11 cellular contexts compared by ENCODE assay signal in the genomic region with DNA sequence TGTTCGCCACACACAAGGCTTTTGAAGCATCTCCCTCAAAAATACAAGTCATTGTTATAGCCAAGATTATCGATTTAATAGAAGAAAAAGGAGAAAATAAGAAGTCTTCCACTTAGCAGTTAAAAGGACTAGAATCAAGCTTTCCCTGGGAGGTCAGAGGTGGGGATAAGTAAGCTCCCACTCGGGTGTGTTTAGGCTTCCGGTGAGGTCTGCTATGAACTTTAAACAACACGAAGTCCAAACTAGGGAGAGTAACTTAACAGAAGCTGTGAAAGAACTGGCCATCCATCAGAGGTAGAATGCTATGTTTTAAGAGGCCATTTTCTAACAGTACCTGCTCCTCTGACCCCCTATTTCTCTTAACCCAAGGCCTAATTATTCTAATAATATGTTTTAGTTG.
DNase-seq lines count a peak whose midpoint lies in the region; ATAC-seq, FAIRE-seq and TF ChIP-seq lines count a peak whose summit lies in the region.
"Had no signal": no experiment of that assay in that cellular context is flagged by ENCODE, and none has a peak within 500 bp of the region (broad histone marks: within the 10 kb centered on the region; RNA-seq: fewer than 3 reads in every experiment).

No MANE protein-coding gene starts in this region.

- 90 to 94% methylated on average over 2 to 4 of the region's 5 CpGs for WGBS in endodermal cell (ENCODE audit: insufficient coverage in 1 of 2, insufficient read length in 1 of 2), 2 experiments

- H3K27ac ChIP-seq in OCI-LY3 (ENCODE audit: low read length) (no peak overlapping the region), endodermal cell (ENCODE audit: low read depth, low read length) (no peak overlapping the region), kidney (ENCODE audit: low read depth in 2 of 2, low read length in 2 of 2) (no peak overlapping the region)

- peaks cover 4% of the 10 kb centered on the region for H3K9me3 Mint-ChIP-seq in activated naive CD4-positive, alpha-beta T cell treated with anti-CD3 and anti-CD28 coated beads for 36 hours
- peaks cover 1% of the 10 kb centered on the region for H3K9me3 Mint-ChIP-seq in endodermal cell
- peaks cover 3 to 5% of the 10 kb centered on the region in 2 donors for H3K9me3 Mint-ChIP-seq in stimulated activated naive B cell treated with anti-CD40 and anti-IgM and Interleukin-4, amounts not matched to agents 10 μg/mL and 1 μg/mL and 100 μg/mL, for 72 hours

- intact Hi-C loops in activated naive CD4-positive, alpha-beta T cell treated with anti-CD3 and anti-CD28 coated beads for 36 hours (cut with micrococcal nuclease) = no loop called here
- intact Hi-C loops in kidney (cut with DNase I) = no loop called here

- CTCF ChIA-PET in activated naive CD4-positive, alpha-beta T cell treated with anti-CD3 and anti-CD28 coated beads for 36 hours (lab: Charles Lee) = interaction anchor here (0.5 to 2.3 kb wide), 7 partner anchors 19 to 177 kb away, joined by 3 to 9 read pairs (median 4); a partner anchor contains a TSS

- H3K36me3 ChIP-seq in OCI-LY3 (replicated peaks; ENCODE audit: low read depth, low read length) (peaks cover 4% of the 10 kb centered on the region), endodermal cell (ENCODE audit: control insufficient read depth, insufficient read depth, low read length) (peaks cover 27% of the 10 kb centered on the region), H7 (replicated peaks; ENCODE audit: control insufficient read depth, insufficient read depth, low read length) (no peaks in the 10 kb centered on the region), kidney (ENCODE audit: control insufficient read depth in 1 of 2, insufficient read depth in 2 of 2, low read length in 2 of 2) (peaks cover 0 to 11% of the 10 kb centered on the region in 2 donors)

- peak overlapping the region; percentile 75 for H3K27ac Mint-ChIP-seq in activated naive CD4-positive, alpha-beta T cell treated with anti-CD3 and anti-CD28 coated beads for 36 hours
- peak overlapping the region; percentile 40 for H3K27ac Mint-ChIP-seq in endodermal cell
- peak overlapping the region; percentile 80 for H3K27ac Mint-ChIP-seq in stimulated activated naive B cell treated with anti-CD40 and anti-IgM and Interleukin-4, amounts not matched to agents 10 μg/mL and 1 μg/mL and 100 μg/mL, for 72 hours

- no peak for ATAC-seq in stimulated activated naive B cell treated with anti-CD40 and anti-IgM and Interleukin-4, amounts not matched to agents 10 μg/mL and 1 μg/mL and 100 μg/mL, for 72 hours (replicated peaks)
- ATAC-seq in GM19324 (IDR thresholded peaks at IDR 0.05; ENCODE audit: low FRiP score, unreplicated experiment) = no peak
- ATAC-seq: HCT116 had no signal

- H3K27me3 ChIP-seq in OCI-LY3 (ENCODE audit: low read depth, low read length) (peaks cover 8% of the 10 kb centered on the region; the same call in 1 of the 2 replicates), endodermal cell (ENCODE audit: control insufficient read depth, insufficient read depth, low read length, poor library complexity, severe bottlenecking) (no peaks in the 10 kb centered on the region), H7 (ENCODE audit: control insufficient read depth, insufficient read depth, low read length) (no peaks in the 10 kb centered on the region)

- H3K4me3 ChIP-seq in OCI-LY3 (ENCODE audit: low read length) = no peak overlapping the region
- H3K4me3 ChIP-seq in endodermal cell (ENCODE audit: low read length) = no peak overlapping the region
- H3K4me3 ChIP-seq in H7 (ENCODE audit: insufficient read depth, low read depth, low read length) = no peak overlapping the region
- H3K4me3 ChIP-seq in kidney (ENCODE audit: low read length in 2 of 2) = no peak overlapping the region

- H3K4me1 Mint-ChIP-seq in activated naive CD4-positive, alpha-beta T cell treated with anti-CD3 and anti-CD28 coated beads for 36 hours (ENCODE audit: low read depth) = peaks cover 71% of the 10 kb centered on the region
- peaks cover 39% of the 10 kb centered on the region for H3K4me1 Mint-ChIP-seq in endodermal cell
- H3K4me1 Mint-ChIP-seq in stimulated activated naive B cell treated with anti-CD40 and anti-IgM and Interleukin-4, amounts not matched to agents 10 μg/mL and 1 μg/mL and 100 μg/mL, for 72 hours = peaks cover 51 to 83% of the 10 kb centered on the region in 2 donors

- H3K27me3 Mint-ChIP-seq in activated naive CD4-positive, alpha-beta T cell treated with anti-CD3 and anti-CD28 coated beads for 36 hours (ENCODE audit: low read depth) = no peaks in the 10 kb centered on the region
- no peaks in the 10 kb centered on the region for H3K27me3 Mint-ChIP-seq in endodermal cell (ENCODE audit: insufficient read depth)
- no peaks in the 10 kb centered on the region for H3K27me3 Mint-ChIP-seq in stimulated activated naive B cell treated with anti-CD40 and anti-IgM and Interleukin-4, amounts not matched to agents 10 μg/mL and 1 μg/mL and 100 μg/mL, for 72 hours

- no peak overlapping the region for H2AFZ ChIP-seq in OCI-LY3 (ENCODE audit: low read depth, low read length)

- FAIRE-seq in kidney (lab: Jason Lieb, UNC) = no peak

- H3K4me2 ChIP-seq in OCI-LY3 (ENCODE audit: low read length) = peak overlapping the region; percentile 3; the same call in 1 of the 2 replicates

- TF ChIP-seq CTCF in OCI-LY3 (IDR thresholded peaks at IDR 0.05; ENCODE audit: low read depth, low read length) (no peak), endodermal cell (conservative IDR thresholded peaks at IDR 0.05) (no peak), kidney (IDR thresholded peaks at IDR 0.05; ENCODE audit: borderline replicate concordance, extremely low read depth, insufficient read depth) (no peak)

- H4K20me1 ChIP-seq in OCI-LY3 (ENCODE audit: insufficient read depth, low read length) = peaks cover 32% of the 10 kb centered on the region

- H3K9me3 ChIP-seq in OCI-LY3 (ENCODE audit: insufficient read depth, low read length) (no peaks in the 10 kb centered on the region), endodermal cell (ENCODE audit: control insufficient read depth, low read length) (no peaks in the 10 kb centered on the region), kidney (ENCODE audit: control insufficient read depth in 1 of 2, low read length in 2 of 2) (no peaks in the 10 kb centered on the region)

- H3K79me2 ChIP-seq in OCI-LY3 (ENCODE audit: low read length) = no peaks in the 10 kb centered on the region

- H3K36me3 Mint-ChIP-seq in activated naive CD4-positive, alpha-beta T cell treated with anti-CD3 and anti-CD28 coated beads for 36 hours (ENCODE audit: low read depth) = peaks cover 12% of the 10 kb centered on the region
- H3K36me3 Mint-ChIP-seq in endodermal cell (ENCODE audit: low read depth) = peaks cover 17% of the 10 kb centered on the region
- peaks cover 17 to 24% of the 10 kb centered on the region in 2 donors for H3K36me3 Mint-ChIP-seq in stimulated activated naive B cell treated with anti-CD40 and anti-IgM and Interleukin-4, amounts not matched to agents 10 μg/mL and 1 μg/mL and 100 μg/mL, for 72 hours

- peak overlapping the region; percentile 26 for H3K4me3 Mint-ChIP-seq in activated naive CD4-positive, alpha-beta T cell treated with anti-CD3 and anti-CD28 coated beads for 36 hours
- no peak overlapping the region for H3K4me3 Mint-ChIP-seq in endodermal cell
- peak overlapping the region in 1 of 2 donors; percentile 57 for H3K4me3 Mint-ChIP-seq in stimulated activated naive B cell treated with anti-CD40 and anti-IgM and Interleukin-4, amounts not matched to agents 10 μg/mL and 1 μg/mL and 100 μg/mL, for 72 hours

- DNase-seq in activated naive CD4-positive, alpha-beta T cell treated with anti-CD3 and anti-CD28 coated beads for 36 hours = no peak
- no peak for DNase-seq in activated naive CD4-positive, alpha-beta T cell treated with anti-CD3 and anti-CD28 coated beads, Interleukin-2, amount 50 U/mL, for 16 hours
- DNase-seq in endodermal cell (no peak), H7 (no peak), kidney (no peak)
- no peak for DNase-seq in stimulated activated naive B cell treated with anti-CD40 and anti-IgM and Interleukin-4, amounts not matched to agents 10 μg/mL and 1 μg/mL and 100 μg/mL, for 72 hours
- DNase-seq: amygdala, NCI-H2107 had no signal

- H3K9ac ChIP-seq in OCI-LY3 (ENCODE audit: low read length) (no peak overlapping the region), endodermal cell (ENCODE audit: extremely low read depth, low read length, poor library complexity, severe bottlenecking) (no peak overlapping the region), kidney (ENCODE audit: low read length in 2 of 2) (peak overlapping the region in 1 of 2 donors; percentile 4)

- peaks cover 14% of the 10 kb centered on the region for H3K4me1 ChIP-seq in OCI-LY3 (ENCODE audit: low read length)
- H3K4me1 ChIP-seq in endodermal cell (ENCODE audit: control insufficient read depth, insufficient read depth, low read length) = peaks cover 4% of the 10 kb centered on the region
- H3K4me1 ChIP-seq in kidney (ENCODE audit: control insufficient read depth in 1 of 2, insufficient read depth in 1 of 2, low read depth in 1 of 2, low read length in 2 of 2) = peaks cover 8 to 12% of the 10 kb centered on the region in 2 donors
